ENCODE assay signal across 8 cellular contexts in genomic region chr12:48890657-48891418, GRCh38. TPM values are rescaled to one million over a fixed set of nuclear protein-coding genes. Genes with fewer than 3 reads are reported as not detected.
DNase-seq lines count a peak whose midpoint lies in the region; ATAC-seq, FAIRE-seq and TF ChIP-seq lines count a peak whose summit lies in the region.

No MANE protein-coding gene starts in this region.

- FAIRE-seq in endothelial cell of umbilical vein (lab: Jason Lieb, UNC) = peak; percentile 91

- H3K4me3 ChIP-seq in NT2/D1 (ENCODE audit: insufficient read length, low read depth) (peak overlapping the region; percentile 21), endothelial cell of umbilical vein (replicated peaks in 1 of 3; ENCODE audit: insufficient read depth in 1 of 3, low read depth in 1 of 3, low read length in 3 of 3) (no peak overlapping the region)

- H3K27me3 ChIP-seq in NT2/D1 (ENCODE audit: insufficient read depth, insufficient read length) (peaks cover 8% of the 10 kb centered on the region), endothelial cell of umbilical vein (ENCODE audit: control insufficient read depth in 2 of 2, insufficient read depth in 2 of 2, low read length in 2 of 2) (peaks cover 5 to 7% of the 10 kb centered on the region in 2 experiments)

- no peak for TF ChIP-seq POLR2A in endothelial cell of umbilical vein (IDR thresholded peaks at IDR 0.05; ENCODE audit: low read depth, low read length)

- intact Hi-C loops in endothelial cell of umbilical vein (cut with micrococcal nuclease) = loop anchor here (1.0 to 2.0 kb wide), 3 partner anchors 38 to 76 kb away; no protein-coding TSS in a partner anchor

- H3K9me1 ChIP-seq in endothelial cell of umbilical vein (replicated peaks; ENCODE audit: control insufficient read depth, extremely low read depth, insufficient read depth, low read length) = no peaks in the 10 kb centered on the region

- ATAC-seq in GM18858 (IDR thresholded peaks at IDR 0.05; ENCODE audit: unreplicated experiment) = no peak

- dilution Hi-C loops in endothelial cell of umbilical vein (cut with MboI; ENCODE audit: extremely low pct_ligation_motif_present, low sequenced_read_pairs) = no loop called here

- peak overlapping the region; percentile 94 for H2AFZ ChIP-seq in endothelial cell of umbilical vein (ENCODE audit: low read depth, low read length)

- peak overlapping the region; percentile 65 for H3K9ac ChIP-seq in NT2/D1 (ENCODE audit: insufficient read length, low read depth)
- no peak overlapping the region for H3K9ac ChIP-seq in endothelial cell of umbilical vein (replicated peaks; ENCODE audit: extremely low read depth, insufficient read depth, low read length)

- CTCF ChIA-PET in endothelial cell of umbilical vein (lab: Charles Lee) = interaction anchor here (0.6 to 5.6 kb wide), 27 partner anchors 9 to 138 kb away, joined by 3 to 703 read pairs (median 6); partner anchors contain the start of genes DDX23, FKBP11, RND1 and WNT1

- no peak overlapping the region for H3K27ac ChIP-seq in endothelial cell of umbilical vein (ENCODE audit: insufficient read depth, low read depth, low read length)

- H3K36me3 ChIP-seq in NT2/D1 (ENCODE audit: insufficient read depth, insufficient read length, low read length) (no peaks in the 10 kb centered on the region), endothelial cell of umbilical vein (ENCODE audit: control insufficient read depth in 2 of 2, extremely low read depth in 1 of 2, insufficient read depth in 2 of 2, low read length in 2 of 2) (no peaks in the 10 kb centered on the region)

- BruUV-seq in endothelial cell of umbilical vein (replicated peaks; lab: Mats Ljungman, UMichigan) = no TSS peak

- TF ChIP-seq CTCF in GM12872 (IDR thresholded peaks at IDR 0.05; ENCODE audit: insufficient read depth, low read depth, low read length) = peak; percentile 89
- TF ChIP-seq CTCF in endothelial cell of umbilical vein (IDR thresholded peaks at IDR 0.05; ENCODE audit: extremely low read depth in 1 of 2, insufficient read depth in 1 of 2, low read depth in 1 of 2, low read length in 2 of 2) = peak; percentile 95

- no peaks in the 10 kb centered on the region for H4K20me1 ChIP-seq in endothelial cell of umbilical vein (replicated peaks; ENCODE audit: control insufficient read depth, extremely low read depth, insufficient read depth, low read length)

- no peaks in the 10 kb centered on the region for H3K79me2 ChIP-seq in endothelial cell of umbilical vein (ENCODE audit: control insufficient read depth, insufficient read depth, low read length)

- DNase-seq in HT1080 (ENCODE audit: low read depth) (peak; percentile 75), NT2/D1 (ENCODE audit: low read depth, low spot score) (no peak), endothelial cell of umbilical vein (ENCODE audit: low read depth, low spot score) (peak; percentile 76), middle frontal gyrus (ENCODE audit: extremely low spot score, low spot score) (peak; percentile 77)
- DNase-seq in activated CD8-positive, alpha-beta memory T cell treated with anti-CD3 and anti-CD28 coated beads, Interleukin-2, amount 50 U/mL, for 4 hours = peak; percentile 74
- peak; percentile 32 to 37 for DNase-seq in stimulated activated CD8-positive, alpha-beta memory T cell treated with anti-CD3 and anti-CD28 coated beads, Interleukin-15, amount 100 ng/mL, for 4 hours (ENCODE audit: low read depth in 2 of 2)

- peak overlapping the region; percentile 59 for H3K4me2 ChIP-seq in endothelial cell of umbilical vein (ENCODE audit: insufficient read depth, low read length)

- H3K4me1 ChIP-seq in NT2/D1 (ENCODE audit: insufficient read depth, insufficient read length) (peaks cover 2% of the 10 kb centered on the region), endothelial cell of umbilical vein (ENCODE audit: control insufficient read depth, extremely low read depth, insufficient read depth, low read length) (no peaks in the 10 kb centered on the region)

- H3K9me3 ChIP-seq in NT2/D1 (ENCODE audit: insufficient read depth, low read length) = no peaks in the 10 kb centered on the region
- no peaks in the 10 kb centered on the region for H3K9me3 ChIP-seq in endothelial cell of umbilical vein (replicated peaks; ENCODE audit: control insufficient read depth, insufficient read depth, low read length)

- POLR2A ChIA-PET in endothelial cell of umbilical vein (lab: Charles Lee) = interaction anchor here (0.6 to 1.7 kb wide), 4 partner anchors 25 to 66 kb away, joined by 3 to 9 read pairs (median 4); partner anchors contain the start of genes ARF3 and RND1

TF ChIP-seq in endothelial cell of umbilical vein, 7 proteins besides CTCF, POLR2A, EP300 and RAD21:
- TF ChIP-seq POLR2AphosphoS5 (IDR thresholded peaks at IDR 0.05; ENCODE audit: insufficient read depth, low read depth, low read length) (no peak), JUN (IDR thresholded peaks at IDR 0.05; ENCODE audit: borderline replicate concordance, insufficient read depth, insufficient read length, low read depth) (no peak), FOS (IDR thresholded peaks at IDR 0.05; ENCODE audit: borderline replicate concordance, insufficient read depth, low read length) (no peak)
TF ChIP-seq in endothelial cell of umbilical vein: peak in this region for 0.

RNA-seq across cellular contexts. Expression of gene RND1, which starts 25.2 kb away (rescaled TPM):
- 0.07 and 0.11 TPM in 2 replicates for total RNA-seq in HT1080 (2014; rRNA removed; shearing (Covaris generic))
- 0.41 and 0.60 TPM in 2 replicates for polyA plus RNA-seq in HT1080 (2015; cell fraction: cytosol; rRNA removed)
- polyA plus RNA-seq in HT1080 (2015; cell fraction: nucleus; rRNA removed) = 0.76 and 4.4 TPM in 2 replicates
- 4.0 and 4.4 TPM in 2 replicates for total RNA-seq in endothelial cell of umbilical vein
- 5.2 and 9.9 TPM in 2 replicates for polyA plus RNA-seq in endothelial cell of umbilical vein
- 9.8 and 11.5 TPM in 2 replicates for polyA plus RNA-seq in endothelial cell of umbilical vein (2011; cell fraction: cytosol; rRNA removed)
- 34.0 and 46.2 TPM in 2 replicates for polyA plus RNA-seq in endothelial cell of umbilical vein (2011; cell fraction: nucleus; rRNA removed)
- polyA plus RNA-seq in endothelial cell of umbilical vein (2012) = 10.9 and 17.4 TPM in 2 replicates
- polyA minus RNA-seq in endothelial cell of umbilical vein = 9.4 and 16.2 TPM in 2 replicates
- polyA minus RNA-seq in endothelial cell of umbilical vein (2011; cell fraction: cytosol; rRNA and poly(A)+ RNA removed) = not detected
- 21.3 and 21.6 TPM in 2 replicates for polyA minus RNA-seq in endothelial cell of umbilical vein (2011; cell fraction: nucleus; rRNA and poly(A)+ RNA removed)

RNA-seq across cellular contexts. Expression of gene FKBP11, which starts 34.5 kb away (rescaled TPM):
- total RNA-seq in HT1080 (2014; rRNA removed; shearing (Covaris generic)) = 9.8 and 13.0 TPM in 2 replicates
- 13.1 and 17.1 TPM in 2 replicates for polyA plus RNA-seq in HT1080 (2015; cell fraction: cytosol; rRNA removed)
- polyA plus RNA-seq in HT1080 (2015; cell fraction: nucleus; rRNA removed) = 31.8 and 35.7 TPM in 2 replicates
- 78.9 and 81.2 TPM in 2 replicates for total RNA-seq in endothelial cell of umbilical vein
- 74.2 and 81.7 TPM in 2 replicates for polyA plus RNA-seq in endothelial cell of umbilical vein
- 64.0 and 69.3 TPM in 2 replicates for polyA plus RNA-seq in endothelial cell of umbilical vein (2011; cell fraction: cytosol; rRNA removed)
- 111 and 117 TPM in 2 replicates for polyA plus RNA-seq in endothelial cell of umbilical vein (2011; cell fraction: nucleus; rRNA removed)
- 97.3 and 112 TPM in 2 replicates for polyA plus RNA-seq in endothelial cell of umbilical vein (2012)
- polyA minus RNA-seq in endothelial cell of umbilical vein = 67.9 and 75.2 TPM in 2 replicates
- 48.5 TPM for polyA minus RNA-seq in endothelial cell of umbilical vein (2011; cell fraction: cytosol; rRNA and poly(A)+ RNA removed)
- polyA minus RNA-seq in endothelial cell of umbilical vein (2011; cell fraction: nucleus; rRNA and poly(A)+ RNA removed) = 32.5 and 33.9 TPM in 2 replicates

RNA-seq across cellular contexts. Expression of gene DDX23, which starts 38.9 kb away (rescaled TPM):
- total RNA-seq in HT1080 (2014; rRNA removed; shearing (Covaris generic)) = 82.8 and 90.7 TPM in 2 replicates
- 48.9 and 52.6 TPM in 2 replicates for polyA plus RNA-seq in HT1080 (2015; cell fraction: cytosol; rRNA removed)
- 111 and 126 TPM in 2 replicates for polyA plus RNA-seq in HT1080 (2015; cell fraction: nucleus; rRNA removed)
- 101 and 107 TPM in 2 replicates for total RNA-seq in endothelial cell of umbilical vein
- 47.4 and 56.0 TPM in 2 replicates for polyA plus RNA-seq in endothelial cell of umbilical vein
- polyA plus RNA-seq in endothelial cell of umbilical vein (2011; cell fraction: cytosol; rRNA removed) = 59.5 and 70.1 TPM in 2 replicates
- polyA plus RNA-seq in endothelial cell of umbilical vein (2011; cell fraction: nucleus; rRNA removed) = 228 and 250 TPM in 2 replicates
- 97.9 and 115 TPM in 2 replicates for polyA plus RNA-seq in endothelial cell of umbilical vein (2012)
- polyA minus RNA-seq in endothelial cell of umbilical vein = 81.5 and 115 TPM in 2 replicates
- polyA minus RNA-seq in endothelial cell of umbilical vein (2011; cell fraction: cytosol; rRNA and poly(A)+ RNA removed) = 37.9 TPM
- 49.7 and 67.7 TPM in 2 replicates for polyA minus RNA-seq in endothelial cell of umbilical vein (2011; cell fraction: nucleus; rRNA and poly(A)+ RNA removed)
